Comparison of ENCODE assay signal across 9 cellular contexts in genomic region chr12:104643921-104644669, GRCh38.
DNase-seq lines count a peak whose midpoint lies in the region; ATAC-seq and TF ChIP-seq lines count a peak whose summit lies in the region.
"Had no signal": no experiment of that assay in that cellular context is flagged by ENCODE, and none has a peak within 500 bp of the region (broad histone marks: within the 10 kb centered on the region; RNA-seq: fewer than 3 reads in every experiment).

No MANE protein-coding gene starts in this region.

- DNase-seq in T47D (ENCODE audit: low read depth in 1 of 2, low spot score in 1 of 2) (peak; percentile 17 to 22), breast epithelium (ENCODE audit: low spot score in 2 of 2) (no peak), NCI-H2107 treated with DMSO at 0.1 percent for 48 hours (lab: John Stamatoyannopoulos, UW; ENCODE audit: unreplicated experiment) (peak; percentile 96), colonic mucosa (no peak), upper lobe of left lung (peak; percentile 53 to 58), esophagus squamous epithelium (lab: John Stamatoyannopoulos, UW) (no peak)

- H3K36me3 ChIP-seq in breast epithelium (no peaks in the 10 kb centered on the region), colonic mucosa (no peaks in the 10 kb centered on the region), upper lobe of left lung (peaks cover 0 to 5% (median 0%) of the 10 kb centered on the region in 4 donors), esophagus squamous epithelium (no peaks in the 10 kb centered on the region)
- H3K36me3 ChIP-seq: SJSA1 had no signal

- no peak for TF ChIP-seq EP300 in upper lobe of left lung (IDR thresholded peaks at IDR 0.05)

- H3K4me1 ChIP-seq in breast epithelium (no peaks in the 10 kb centered on the region), colonic mucosa (no peaks in the 10 kb centered on the region), upper lobe of left lung (peaks cover 10 to 26% (median 14%) of the 10 kb centered on the region in 4 donors), esophagus squamous epithelium (peaks cover 0 to 15% (median 15%) of the 10 kb centered on the region in 3 donors)
- H3K4me1 ChIP-seq: SJSA1 had no signal

- in situ Hi-C loops in T47D (cut with HindIII; ENCODE audit: low pct_unique_long_range_greater_than_20kb, low sequenced_read_pairs), result no loop called here

- TF ChIP-seq POLR2A in breast epithelium (IDR thresholded peaks at IDR 0.05) (no peak), upper lobe of left lung (IDR thresholded peaks at IDR 0.05) (peak in 1 of 4 donors; percentile 23), esophagus squamous epithelium (IDR thresholded peaks at IDR 0.05) (peak in 1 of 4 donors; percentile 3)

- H3K27me3 ChIP-seq in breast epithelium (no peaks in the 10 kb centered on the region), colonic mucosa (no peaks in the 10 kb centered on the region), upper lobe of left lung (no peaks in the 10 kb centered on the region), esophagus squamous epithelium (no peaks in the 10 kb centered on the region)
- H3K27me3 ChIP-seq: SJSA1 had no signal

- 53 to 68% methylated on average over 12 of the region's 12 CpGs for WGBS in upper lobe of left lung, 2 donors
- WGBS in esophagus squamous epithelium, 2 donors, result 56% methylated on average over 11 to 12 of the region's 12 CpGs

- H3K9me3 ChIP-seq in breast epithelium (peaks cover 4 to 6% of the 10 kb centered on the region in 2 donors), colonic mucosa (no peaks in the 10 kb centered on the region), upper lobe of left lung (peaks cover 0 to 9% (median 0%) of the 10 kb centered on the region in 4 donors), esophagus squamous epithelium (peaks cover 0 to 10% (median 7%) of the 10 kb centered on the region in 3 donors)
- H3K9me3 ChIP-seq: SJSA1 had no signal

- ATAC-seq in upper lobe of left lung (ENCODE audit: low FRiP score in 2 of 2), result peak; percentile 69 to 77
- no peak for ATAC-seq in HG02610 (IDR thresholded peaks at IDR 0.05; ENCODE audit: unreplicated experiment)
- no peak for ATAC-seq in HG03175 (IDR thresholded peaks at IDR 0.05; ENCODE audit: unreplicated experiment)

- no peak overlapping the region for H3K9ac ChIP-seq in colonic mucosa (ENCODE audit: low read depth in 2 of 2, low read length in 2 of 2)

- H3K27ac ChIP-seq in breast epithelium (no peak overlapping the region), colonic mucosa (peak overlapping the region; percentile 29), upper lobe of left lung (peak overlapping the region; percentile 73 to 83 (median 76)), esophagus squamous epithelium (peak overlapping the region in 2 of 4 donors; percentile 40 to 50)
- H3K27ac ChIP-seq: SJSA1 had no signal

- intact Hi-C loops in breast epithelium (cut with DNase I; ENCODE audit: low total_unique reads), result no loop called here
- intact Hi-C loops in colonic mucosa (cut with DNase I), result no loop called here
- intact Hi-C loops in esophagus squamous epithelium (cut with DNase I), result no loop called here

- H3K4me3 ChIP-seq in breast epithelium, result no peak overlapping the region
- H3K4me3 ChIP-seq in colonic mucosa, result no peak overlapping the region
- no peak overlapping the region for H3K4me3 ChIP-seq in upper lobe of left lung
- H3K4me3 ChIP-seq in esophagus squamous epithelium, result no peak overlapping the region
- H3K4me3 ChIP-seq: SJSA1 had no signal

- TF ChIP-seq CTCF in breast epithelium (IDR thresholded peaks at IDR 0.05), result no peak
- TF ChIP-seq CTCF in colonic mucosa (IDR thresholded peaks at IDR 0.05), result no peak
- TF ChIP-seq CTCF in upper lobe of left lung (IDR thresholded peaks at IDR 0.05), result no peak
- no peak for TF ChIP-seq CTCF in esophagus squamous epithelium (IDR thresholded peaks at IDR 0.05)

Comparison
In these comparisons a context has a peak if more than half of its experiments do, and no peak if none do; other contexts are left out.
1. DNase-seq: peak in T47D (2 of 2), NCI-H2107 treated with DMSO at 0.1 percent for 48 hours (single experiment) and upper lobe of left lung (2 of 2); none in breast epithelium (0 of 2), colonic mucosa (single experiment) and esophagus squamous epithelium (single experiment).
2. H3K27ac ChIP-seq: peak in colonic mucosa (single experiment) and upper lobe of left lung (4 of 4); none in breast epithelium (0 of 2).
3. ATAC-seq: peak in upper lobe of left lung (2 of 2); none in HG02610 (single experiment) and HG03175 (single experiment).